Comparison of ENCODE assay signal across 31 cellular contexts in genomic region chr5:171702391-171702790, GRCh38.
"Had no signal": no experiment of that assay in that cellular context is flagged by ENCODE, and none has a peak within 500 bp of the region (broad histone marks: within the 10 kb centered on the region; RNA-seq: fewer than 3 reads in every experiment).

No MANE protein-coding gene starts in this region.

- ATAC-seq: activated CD4-positive, CD25-positive, alpha-beta regulatory T cell treated with anti-CD3 and anti-CD28 coated beads, Interleukin-2, amount 50 U/mL, for 24 hours; activated CD8-positive, alpha-beta T cell treated with anti-CD3 and anti-CD28 coated beads for 36 hours; activated naive CD4-positive, alpha-beta T cell treated with anti-CD3 and anti-CD28 coated beads, Interleukin-2, amount 50 U/mL, for 72 hours; activated T-cell treated with anti-CD3 and anti-CD28 coated beads, Interleukin-2, amount 50 U/mL, for 72 hours; effector memory CD8-positive, alpha-beta T cell; gastroesophageal sphincter; T-helper 17 cell had no signal

- H3K27me3 Mint-ChIP-seq: activated B cell treated with CpG ODN at 0.5 μM for 24 hours; activated CD8-positive, alpha-beta T cell treated with anti-CD3 and anti-CD28 coated beads for 36 hours had no signal

- DNase-seq: activated B cell treated with CpG ODN at 0.5 μM for 24 hours; activated CD4-positive, alpha-beta T cell treated with anti-CD3 and anti-CD28 coated beads for 48 hours; activated CD4-positive, alpha-beta T cell treated with anti-CD3 and anti-CD28 coated beads, Interleukin-2, amount 50 U/mL, for 1 hour; activated CD4-positive, alpha-beta T cell treated with anti-CD3 and anti-CD28 coated beads, Interleukin-2, amount 50 U/mL, for 48 hours; activated CD8-positive, alpha-beta memory T cell treated with anti-CD3 and anti-CD28 coated beads for 24 hours; activated CD8-positive, alpha-beta memory T cell treated with anti-CD3 and anti-CD28 coated beads, Interleukin-2, amount 50 U/mL, for 4 hours; activated CD8-positive, alpha-beta T cell treated with anti-CD3 and anti-CD28 coated beads for 36 hours; activated gamma-delta T cell; activated naive CD4-positive, alpha-beta T cell; activated naive CD4-positive, alpha-beta T cell treated with anti-CD3 and anti-CD28 coated beads, Interleukin-2, amount 10 ng/mL, durations not matched to agents 7 days and 5 days; activated naive CD8-positive, alpha-beta T cell treated with anti-CD3 and anti-CD28 coated beads, Interleukin-2, amount 10 ng/mL, durations not matched to agents 7 days and 5 days; activated T-cell treated with anti-CD3 and anti-CD28 coated beads for 4 hours; activated T-cell treated with anti-CD3 and anti-CD28 coated beads, Interleukin-2, amount 50 U/mL, for 24 hours; activated T-cell treated with anti-CD3 and anti-CD28 coated beads, Interleukin-2, amount 50 U/mL, for 72 hours; central memory CD4-positive, alpha-beta T cell; cerebellar nuclear complex; colonic mucosa; effector CD4-positive, alpha-beta T cell; effector memory CD8-positive, alpha-beta T cell; esophagus squamous epithelium; foreskin melanocyte; T-helper 1 cell; T-helper 17 cell; T1000; WERI-Rb-1 had no signal

- H3K4me1 Mint-ChIP-seq: activated B cell treated with CpG ODN at 0.5 μM for 24 hours; activated naive CD4-positive, alpha-beta T cell treated with anti-CD3 and anti-CD28 coated beads, Interleukin-2, amount 10 ng/mL, durations not matched to agents 7 days and 5 days; activated naive CD8-positive, alpha-beta T cell treated with anti-CD3 and anti-CD28 coated beads, Interleukin-2, amount 10 ng/mL, durations not matched to agents 7 days and 5 days; T-helper 17 cell had no signal

- H3K36me3 Mint-ChIP-seq: activated naive CD4-positive, alpha-beta T cell treated with anti-CD3 and anti-CD28 coated beads, Interleukin-2, amount 10 ng/mL, durations not matched to agents 7 days and 5 days; activated naive CD4-positive, alpha-beta T cell treated with anti-CD3 and anti-CD28 coated beads, Interleukin-2, amount 50 U/mL, for 72 hours; activated naive CD8-positive, alpha-beta T cell treated with anti-CD3 and anti-CD28 coated beads, Interleukin-2, amount 10 ng/mL, durations not matched to agents 7 days and 5 days; brain had no signal

- H3K4me3 Mint-ChIP-seq: activated B cell treated with CpG ODN at 0.5 μM for 24 hours; activated CD8-positive, alpha-beta T cell treated with anti-CD3 and anti-CD28 coated beads for 36 hours; activated naive CD4-positive, alpha-beta T cell treated with anti-CD3 and anti-CD28 coated beads, Interleukin-2, amount 10 ng/mL, durations not matched to agents 7 days and 5 days; activated naive CD8-positive, alpha-beta T cell treated with anti-CD3 and anti-CD28 coated beads, Interleukin-2, amount 10 ng/mL, durations not matched to agents 7 days and 5 days; activated T-cell treated with anti-CD3 and anti-CD28 coated beads, Interleukin-2, amount 50 U/mL, for 24 hours; activated T-cell treated with anti-CD3 and anti-CD28 coated beads, Interleukin-2, amount 50 U/mL, for 72 hours; brain; dendritic cell treated with granulocyte-macrophage colony-stimulating factor and Interleukin-4, amounts not matched to agents 40 ng/mL and 50 ng/mL, for 4 days; effector memory CD8-positive, alpha-beta T cell; T-helper 17 cell; T-helper 2 cell treated with Interferon-gamma antibody and Interleukin-4, amounts not matched to agents 5 μg/mL and 100 μg/mL, for 36 hours had no signal

- H3K27ac Mint-ChIP-seq: activated B cell treated with CpG ODN at 0.5 μM for 24 hours; activated CD8-positive, alpha-beta T cell treated with anti-CD3 and anti-CD28 coated beads for 36 hours; activated naive CD4-positive, alpha-beta T cell treated with anti-CD3 and anti-CD28 coated beads, Interleukin-2, amount 10 ng/mL, durations not matched to agents 7 days and 5 days; activated naive CD4-positive, alpha-beta T cell treated with anti-CD3 and anti-CD28 coated beads, Interleukin-2, amount 50 U/mL, for 72 hours; activated naive CD8-positive, alpha-beta T cell treated with anti-CD3 and anti-CD28 coated beads, Interleukin-2, amount 10 ng/mL, durations not matched to agents 7 days and 5 days; activated T-cell treated with anti-CD3 and anti-CD28 coated beads, Interleukin-2, amount 50 U/mL, for 24 hours; activated T-cell treated with anti-CD3 and anti-CD28 coated beads, Interleukin-2, amount 50 U/mL, for 72 hours; dendritic cell treated with granulocyte-macrophage colony-stimulating factor and Interleukin-4, amounts not matched to agents 40 ng/mL and 50 ng/mL, for 4 days; effector memory CD8-positive, alpha-beta T cell; T-helper 17 cell; T-helper 2 cell treated with Interferon-gamma antibody and Interleukin-4, amounts not matched to agents 5 μg/mL and 100 μg/mL, for 36 hours had no signal

- H3K9me3 Mint-ChIP-seq: activated B cell treated with CpG ODN at 0.5 μM for 24 hours; activated CD8-positive, alpha-beta T cell treated with anti-CD3 and anti-CD28 coated beads for 36 hours; activated naive CD4-positive, alpha-beta T cell treated with anti-CD3 and anti-CD28 coated beads, Interleukin-2, amount 10 ng/mL, durations not matched to agents 7 days and 5 days; activated naive CD4-positive, alpha-beta T cell treated with anti-CD3 and anti-CD28 coated beads, Interleukin-2, amount 50 U/mL, for 72 hours; activated naive CD8-positive, alpha-beta T cell treated with anti-CD3 and anti-CD28 coated beads, Interleukin-2, amount 10 ng/mL, durations not matched to agents 7 days and 5 days; activated T-cell treated with anti-CD3 and anti-CD28 coated beads, Interleukin-2, amount 50 U/mL, for 24 hours; activated T-cell treated with anti-CD3 and anti-CD28 coated beads, Interleukin-2, amount 50 U/mL, for 72 hours; dendritic cell treated with granulocyte-macrophage colony-stimulating factor and Interleukin-4, amounts not matched to agents 40 ng/mL and 50 ng/mL, for 4 days; effector memory CD8-positive, alpha-beta T cell; T-helper 2 cell treated with Interferon-gamma antibody and Interleukin-4, amounts not matched to agents 5 μg/mL and 100 μg/mL, for 36 hours had no signal
